ENCODE assay signal across 1 cellular context in genomic region chr11:35187996-35188395, GRCh38.
TF ChIP-seq lines count a peak whose summit lies in the region.

No MANE protein-coding gene starts in this region.

TF ChIP-seq in SK-N-SH treated with all-trans-retinoic acid at 6 μM for 48 hours, 23 proteins besides CTCF, POLR2A, EP300 and RAD21 (continued from another document):
- no peak for TF ChIP-seq CREB5 (CRISPR knock-in tag; IDR thresholded peaks at IDR 0.05; ENCODE audit: low read depth)
- no peak for TF ChIP-seq ZNF565 (CRISPR knock-in tag; conservative IDR thresholded peaks at IDR 0.05; ENCODE audit: low read depth)
- TF ChIP-seq ISL1 (CRISPR knock-in tag; IDR thresholded peaks at IDR 0.05): no peak
- no peak for TF ChIP-seq PPARA (CRISPR knock-in tag; IDR thresholded peaks at IDR 0.05; ENCODE audit: borderline replicate concordance)
- TF ChIP-seq BACH2 (CRISPR knock-in tag; IDR thresholded peaks at IDR 0.05; ENCODE audit: borderline replicate concordance): no peak
- TF ChIP-seq OSR1 (CRISPR knock-in tag; IDR thresholded peaks at IDR 0.05): no peak
- TF ChIP-seq ZFP30 (CRISPR knock-in tag; IDR thresholded peaks at IDR 0.05): no peak
- no peak for TF ChIP-seq ZC3H10 (CRISPR knock-in tag; IDR thresholded peaks at IDR 0.05)
